8 cellular contexts compared by ENCODE assay signal in the genomic region with DNA sequence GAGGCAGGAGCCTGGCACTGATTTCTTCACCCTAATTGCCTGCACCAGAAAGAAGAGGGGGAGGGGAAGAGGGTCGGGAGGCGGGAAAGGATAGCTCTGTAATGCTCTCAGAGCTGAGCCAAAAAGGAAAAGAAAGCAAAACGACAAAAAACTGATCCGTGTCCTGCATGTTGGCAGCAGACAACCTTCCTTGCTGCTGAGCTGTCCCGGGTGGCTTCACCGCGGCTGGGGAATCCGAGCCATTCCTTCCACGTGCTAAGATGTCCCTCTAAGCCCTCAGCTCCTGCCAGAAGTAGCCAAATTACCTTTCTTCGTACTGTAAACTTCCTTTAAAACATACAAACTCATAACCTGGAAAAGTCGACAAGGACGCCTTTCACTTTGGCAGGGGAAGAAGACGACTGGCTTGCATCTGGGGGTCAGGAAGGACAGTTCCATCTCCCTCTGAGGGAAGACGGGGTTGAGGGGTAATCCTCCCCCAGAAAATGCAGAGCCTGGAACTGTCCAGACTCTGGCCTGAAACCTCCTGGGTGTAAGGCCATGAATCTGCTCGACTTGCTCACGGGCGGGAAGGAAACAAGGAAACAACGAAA. TPM values are rescaled to one million over a fixed set of nuclear protein-coding genes. Genes with fewer than 3 reads are reported as not detected.
DNase-seq lines count a peak whose midpoint lies in the region; ATAC-seq, FAIRE-seq and TF ChIP-seq lines count a peak whose summit lies in the region.

No MANE protein-coding gene starts in this region.

- H3K36me3 ChIP-seq in H7 (replicated peaks; ENCODE audit: control insufficient read depth, insufficient read depth, low read length), result no peaks in the 10 kb centered on the region
- no peaks in the 10 kb centered on the region for H3K36me3 ChIP-seq in naive thymus-derived CD4-positive, alpha-beta T cell (ENCODE audit: control insufficient read depth in 2 of 3, insufficient read depth in 3 of 3, low read length in 3 of 3)

- H3K4me3 ChIP-seq in H7 (ENCODE audit: insufficient read depth, low read depth, low read length) (peak overlapping the region; percentile 21; the same call in 1 of the 2 replicates), coronary artery (peak overlapping the region; percentile 60)
- no peak overlapping the region for H3K4me3 ChIP-seq in naive thymus-derived CD4-positive, alpha-beta T cell (ENCODE audit: low read length)

- FAIRE-seq in frontal cortex (lab: Jason Lieb, UNC), result no peak

- peaks cover 27 to 62% (median 54%) of the 10 kb centered on the region in 7 donors for H3K4me1 Mint-ChIP-seq in naive thymus-derived CD4-positive, alpha-beta T cell

- intact Hi-C loops in naive thymus-derived CD4-positive, alpha-beta T cell (cut with micrococcal nuclease), result loop anchor here in 1 of 2 donors (10.0 kb wide), 2 partner anchors 253 to 367 kb away; no protein-coding TSS in a partner anchor

- H3K4me3 Mint-ChIP-seq in naive thymus-derived CD4-positive, alpha-beta T cell, result peak overlapping the region; percentile 37 to 78 (median 70)

- peaks cover 100% of the 10 kb centered on the region for H3K27me3 ChIP-seq in H7 (ENCODE audit: control insufficient read depth, insufficient read depth, low read length)
- peaks cover 4 to 20% of the 10 kb centered on the region in 2 donors for H3K27me3 ChIP-seq in naive thymus-derived CD4-positive, alpha-beta T cell (ENCODE audit: control insufficient read depth in 2 of 2, insufficient read depth in 2 of 2, low read length in 2 of 2)

- peaks cover 78 to 91% (median 82%) of the 10 kb centered on the region in 5 donors for H3K27me3 Mint-ChIP-seq in naive thymus-derived CD4-positive, alpha-beta T cell

- no peaks in the 10 kb centered on the region for H3K9me3 ChIP-seq in naive thymus-derived CD4-positive, alpha-beta T cell (ENCODE audit: control insufficient read depth in 2 of 3, low read length in 3 of 3)

- peaks cover 0 to 28% (median 8%) of the 10 kb centered on the region in 11 donors for H3K9me3 Mint-ChIP-seq in naive thymus-derived CD4-positive, alpha-beta T cell

- CTCF ChIA-PET in naive thymus-derived CD4-positive, alpha-beta T cell (lab: Charles Lee), result no interaction called here

- no peak for TF ChIP-seq CTCF in coronary artery (IDR thresholded peaks at IDR 0.05)

- in situ Hi-C loops in ACHN (cut with HindIII; ENCODE audit: low pct_ligation_motif_present, low pct_unique_long_range_greater_than_20kb, low sequenced_read_pairs), result no loop called here

- peak overlapping the region in 2 of 9 donors; percentile 6 to 58 for H3K27ac Mint-ChIP-seq in naive thymus-derived CD4-positive, alpha-beta T cell

- H3K4me1 ChIP-seq in naive thymus-derived CD4-positive, alpha-beta T cell (ENCODE audit: control insufficient read depth in 2 of 2, insufficient read depth in 2 of 2, low read length in 2 of 2), result peaks cover 0 to 26% of the 10 kb centered on the region in 2 donors

- DNase-seq in ACHN, result peak; percentile 22
- peak; percentile 66 for DNase-seq in H7
- no peak for DNase-seq in coronary artery (ENCODE audit: low spot score)
- no peak for DNase-seq in naive thymus-derived CD4-positive, alpha-beta T cell
- no peak for DNase-seq in OCI-M2 (lab: John Stamatoyannopoulos, UW; ENCODE audit: unreplicated experiment)
- DNase-seq in NCI-H1105 treated with DMSO at 0.1 percent for 48 hours (lab: John Stamatoyannopoulos, UW), result no peak
- no peak for DNase-seq in frontal cortex (ENCODE audit: low spot score in 2 of 2)

- ATAC-seq in naive thymus-derived CD4-positive, alpha-beta T cell, result no peak
- ATAC-seq in HG02759 (IDR thresholded peaks at IDR 0.05; ENCODE audit: unreplicated experiment), result no peak

- POLR2A ChIA-PET in naive thymus-derived CD4-positive, alpha-beta T cell (lab: Charles Lee), result no interaction called here

- peaks cover 0 to 11% (median 0%) of the 10 kb centered on the region in 5 donors for H3K36me3 Mint-ChIP-seq in naive thymus-derived CD4-positive, alpha-beta T cell

- no peak overlapping the region for H3K27ac ChIP-seq in coronary artery
- H3K27ac ChIP-seq in naive thymus-derived CD4-positive, alpha-beta T cell (ENCODE audit: low read depth, low read length), result no peak overlapping the region

RNA-seq across cellular contexts. Expression of a gene that starts 7.6 kb away (rescaled TPM):
- total RNA-seq in H7 (2014; rRNA removed; shearing (Covaris generic)), result 0.03 and 0.26 TPM in 2 replicates
- not detected for total RNA-seq in naive thymus-derived CD4-positive, alpha-beta T cell
- not detected for polyA plus RNA-seq in naive thymus-derived CD4-positive, alpha-beta T cell
- 0.82 TPM for total RNA-seq in frontal cortex

Comparison
In these comparisons a context has a peak if more than half of its experiments do, and no peak if none do; other contexts are left out.
1. DNase-seq: peak in ACHN (single experiment) and H7 (single experiment); none in coronary artery (single experiment), naive thymus-derived CD4-positive, alpha-beta T cell (0 of 9), OCI-M2 (single experiment), NCI-H1105 treated with DMSO at 0.1 percent for 48 hours (single experiment) and frontal cortex (0 of 2).